In genomic region chr20:53750827-53751393, GRCh38 we compare ENCODE assay signal across 8 cellular contexts.
DNase-seq lines count a peak whose midpoint lies in the region; ATAC-seq and TF ChIP-seq lines count a peak whose summit lies in the region.

No MANE protein-coding gene starts in this region.

- no peak for DNase-seq in activated CD4-positive, CD25-positive, alpha-beta regulatory T cell (lab: John Stamatoyannopoulos, UW)
- DNase-seq in breast epithelium (ENCODE audit: low spot score in 2 of 2) (peak in 1 of 2 donors; percentile 60), RPMI8226 (no peak), globus pallidus (ENCODE audit: low spot score) (no peak)
- peak in 5 of 9 donors; percentile 14 to 45 (median 29) for DNase-seq in naive thymus-derived CD4-positive, alpha-beta T cell

- CTCF ChIA-PET in naive thymus-derived CD4-positive, alpha-beta T cell (lab: Charles Lee) = interaction anchor here (1.0 to 1.3 kb wide), 2 partner anchors 96 to 164 kb away, joined by 3 read pairs; no protein-coding TSS in a partner anchor

- H3K4me3 Mint-ChIP-seq in naive thymus-derived CD4-positive, alpha-beta T cell = peak overlapping the region; percentile 51 to 84 (median 68)

- H3K27me3 Mint-ChIP-seq in naive thymus-derived CD4-positive, alpha-beta T cell = no peaks in the 10 kb centered on the region

- H3K27ac Mint-ChIP-seq in naive thymus-derived CD4-positive, alpha-beta T cell = peak overlapping the region; percentile 91 to 99 (median 96)

- peaks cover 0 to 4% of the 10 kb centered on the region in 2 donors for H3K4me1 ChIP-seq in breast epithelium
- peaks cover 52 to 65% of the 10 kb centered on the region in 2 donors for H3K4me1 ChIP-seq in naive thymus-derived CD4-positive, alpha-beta T cell (ENCODE audit: control insufficient read depth in 2 of 2, insufficient read depth in 2 of 2, low read length in 2 of 2)

- ATAC-seq in activated CD4-positive, CD25-positive, alpha-beta regulatory T cell treated with anti-CD3 and anti-CD28 coated beads, Interleukin-2, amount 50 U/mL, for 24 hours = peak; percentile 38 to 45
- ATAC-seq in HG02884 (IDR thresholded peaks at IDR 0.05; ENCODE audit: unreplicated experiment) = peak; percentile 39
- ATAC-seq in naive thymus-derived CD4-positive, alpha-beta T cell = peak; percentile 45

- peaks cover 0 to 4% (median 0%) of the 10 kb centered on the region in 5 donors for H3K36me3 Mint-ChIP-seq in naive thymus-derived CD4-positive, alpha-beta T cell

- peak overlapping the region; percentile 65 to 68 for H3K27ac ChIP-seq in breast epithelium
- peak overlapping the region; percentile 63 for H3K27ac ChIP-seq in naive thymus-derived CD4-positive, alpha-beta T cell (ENCODE audit: low read depth, low read length)

- H3K9me3 ChIP-seq in breast epithelium = no peaks in the 10 kb centered on the region
- no peaks in the 10 kb centered on the region for H3K9me3 ChIP-seq in naive thymus-derived CD4-positive, alpha-beta T cell (ENCODE audit: control insufficient read depth in 2 of 3, low read length in 3 of 3)

- H3K36me3 ChIP-seq in breast epithelium = no peaks in the 10 kb centered on the region
- no peaks in the 10 kb centered on the region for H3K36me3 ChIP-seq in naive thymus-derived CD4-positive, alpha-beta T cell (ENCODE audit: control insufficient read depth in 2 of 3, insufficient read depth in 3 of 3, low read length in 3 of 3)

- no peak overlapping the region for H3K4me3 ChIP-seq in breast epithelium
- no peak overlapping the region for H3K4me3 ChIP-seq in naive thymus-derived CD4-positive, alpha-beta T cell (ENCODE audit: low read length)

- no peak for TF ChIP-seq POLR2A in breast epithelium (IDR thresholded peaks at IDR 0.05)

- H3K4me1 Mint-ChIP-seq in naive thymus-derived CD4-positive, alpha-beta T cell = peaks cover 45 to 76% (median 71%) of the 10 kb centered on the region in 7 donors

- H3K27me3 ChIP-seq in breast epithelium = no peaks in the 10 kb centered on the region
- no peaks in the 10 kb centered on the region for H3K27me3 ChIP-seq in naive thymus-derived CD4-positive, alpha-beta T cell (ENCODE audit: control insufficient read depth in 2 of 2, insufficient read depth in 2 of 2, low read length in 2 of 2)

- POLR2A ChIA-PET in naive thymus-derived CD4-positive, alpha-beta T cell (lab: Charles Lee) = interaction anchor here (0.6 to 1.3 kb wide), 8 partner anchors 9 to 187 kb away, joined by 3 to 8 read pairs (median 4); no protein-coding TSS in a partner anchor

- peaks cover 0 to 5% (median 0%) of the 10 kb centered on the region in 11 donors for H3K9me3 Mint-ChIP-seq in naive thymus-derived CD4-positive, alpha-beta T cell

- intact Hi-C loops in breast epithelium (cut with DNase I; ENCODE audit: low total_unique reads) = no loop called here
- intact Hi-C loops in naive thymus-derived CD4-positive, alpha-beta T cell (cut with micrococcal nuclease) = loop anchor here (1.0 to 10.0 kb wide), 18 partner anchors 11 to 536 kb away; no protein-coding TSS in a partner anchor

- TF ChIP-seq CTCF in breast epithelium (IDR thresholded peaks at IDR 0.05) = no peak

TF ChIP-seq in PFSK-1, 5 proteins besides CTCF, POLR2A, EP300 and RAD21:
- peak; percentile 67 for TF ChIP-seq POLR2AphosphoS5 (IDR thresholded peaks at IDR 0.05; ENCODE audit: low read depth, low read length)
- TF ChIP-seq TAF1 (IDR thresholded peaks at IDR 0.05; ENCODE audit: borderline replicate concordance, insufficient read depth, low read length) = 0 out of 2 replicates have a peak, but pooled peaks have one; percentile 60
- TF ChIP-seq REST (IDR thresholded peaks at IDR 0.05; ENCODE audit: insufficient read depth in 1 of 2, low read depth in 2 of 2, low read length in 2 of 2) = no peak; a peak in 1 of 4 replicates
- TF ChIP-seq SIN3A (IDR thresholded peaks at IDR 0.05; ENCODE audit: borderline replicate concordance, insufficient read depth, low read length) = peak; percentile 83; the same call in 1 of the 2 replicates
- TF ChIP-seq FOXP2 (optimal IDR thresholded peaks at IDR 0.05; ENCODE audit: borderline replicate concordance, extremely low read depth, extremely low read length, insufficient read depth) = peak; percentile 89

Comparison
In these comparisons a context has a peak if more than half of its experiments do, and no peak if none do; other contexts are left out.
1. DNase-seq: peak in naive thymus-derived CD4-positive, alpha-beta T cell (5 of 9); none in activated CD4-positive, CD25-positive, alpha-beta regulatory T cell (0 of 4), RPMI8226 (single experiment) and globus pallidus (single experiment).
2. Peak in every context shown above with its lines, with median percentiles within 50 percentile points of each other: ATAC-seq.